Comparison of ENCODE assay signal across 17 cellular contexts in genomic region chr17:4214142-4214541, GRCh38.
"Had no signal": no experiment of that assay in that cellular context is flagged by ENCODE, and none has a peak within 500 bp of the region (broad histone marks: within the 10 kb centered on the region; RNA-seq: fewer than 3 reads in every experiment).

No MANE protein-coding gene starts in this region.

- FAIRE-seq: TTC549 had no signal

- DNase-seq: activated B cell treated with CpG ODN at 0.5 μM for 24 hours; activated CD4-positive, alpha-beta T cell treated with anti-CD3 and anti-CD28 coated beads, Interleukin-2, amount 10 ng/mL, durations not matched to agents 7 days and 5 days; activated CD8-positive, alpha-beta memory T cell treated with anti-CD3 and anti-CD28 coated beads, Interleukin-2, amount 50 U/mL, for 48 hours; activated gamma-delta T cell; activated T-cell treated with anti-CD3 and anti-CD28 coated beads, Interleukin-2, amount 50 U/mL, for 72 hours; cortex of kidney; effector CD8-positive, alpha-beta T cell; foreskin keratinocyte; immature natural killer cell; naive thymus-derived CD8-positive, alpha-beta T cell; spleen; T-helper 1 cell; upper lobe of left lung had no signal

- H3K4me3 Mint-ChIP-seq: activated B cell treated with CpG ODN at 0.5 μM for 24 hours; activated CD4-positive, alpha-beta T cell treated with anti-CD3 and anti-CD28 coated beads, Interleukin-2, amount 10 ng/mL, durations not matched to agents 7 days and 5 days; activated T-cell treated with anti-CD3 and anti-CD28 coated beads, Interleukin-2, amount 50 U/mL, for 72 hours; central memory CD8-positive, alpha-beta T cell; naive thymus-derived CD8-positive, alpha-beta T cell; stimulated activated naive CD8-positive, alpha-beta T cell treated with anti-CD3 and anti-CD28 coated beads, Interleukin-15, Interleukin-2, amounts not matched to agents 100 ng/mL and 50 ng/mL, for 24 hours had no signal

- H3K27ac Mint-ChIP-seq: activated B cell treated with CpG ODN at 0.5 μM for 24 hours; activated CD4-positive, alpha-beta T cell treated with anti-CD3 and anti-CD28 coated beads, Interleukin-2, amount 10 ng/mL, durations not matched to agents 7 days and 5 days; immature natural killer cell; stimulated activated naive CD8-positive, alpha-beta T cell treated with anti-CD3 and anti-CD28 coated beads, Interleukin-15, Interleukin-2, amounts not matched to agents 100 ng/mL and 50 ng/mL, for 24 hours had no signal

- ATAC-seq: activated naive CD4-positive, alpha-beta T cell treated with anti-CD3 and anti-CD28 coated beads, Interleukin-2, amount 50 U/mL, for 72 hours; activated T-cell treated with anti-CD3 and anti-CD28 coated beads, Interleukin-2, amount 50 U/mL, for 72 hours; foreskin keratinocyte; naive thymus-derived CD8-positive, alpha-beta T cell had no signal

- H3K27me3 Mint-ChIP-seq: activated B cell treated with CpG ODN at 0.5 μM for 24 hours; activated CD4-positive, alpha-beta T cell treated with anti-CD3 and anti-CD28 coated beads, Interleukin-2, amount 10 ng/mL, durations not matched to agents 7 days and 5 days; central memory CD8-positive, alpha-beta T cell; naive thymus-derived CD8-positive, alpha-beta T cell; stimulated activated naive CD8-positive, alpha-beta T cell treated with anti-CD3 and anti-CD28 coated beads, Interleukin-15, Interleukin-2, amounts not matched to agents 100 ng/mL and 50 ng/mL, for 24 hours had no signal

- H3K9me3 Mint-ChIP-seq: activated B cell treated with CpG ODN at 0.5 μM for 24 hours; activated CD4-positive, alpha-beta T cell treated with anti-CD3 and anti-CD28 coated beads, Interleukin-2, amount 10 ng/mL, durations not matched to agents 7 days and 5 days; activated naive CD4-positive, alpha-beta T cell treated with anti-CD3 and anti-CD28 coated beads, Interleukin-2, amount 50 U/mL, for 72 hours; activated T-cell treated with anti-CD3 and anti-CD28 coated beads, Interleukin-2, amount 50 U/mL, for 72 hours; central memory CD8-positive, alpha-beta T cell; immature natural killer cell; naive thymus-derived CD8-positive, alpha-beta T cell; stimulated activated naive CD8-positive, alpha-beta T cell treated with anti-CD3 and anti-CD28 coated beads, Interleukin-15, Interleukin-2, amounts not matched to agents 100 ng/mL and 50 ng/mL, for 24 hours had no signal
